In the genomic region with DNA sequence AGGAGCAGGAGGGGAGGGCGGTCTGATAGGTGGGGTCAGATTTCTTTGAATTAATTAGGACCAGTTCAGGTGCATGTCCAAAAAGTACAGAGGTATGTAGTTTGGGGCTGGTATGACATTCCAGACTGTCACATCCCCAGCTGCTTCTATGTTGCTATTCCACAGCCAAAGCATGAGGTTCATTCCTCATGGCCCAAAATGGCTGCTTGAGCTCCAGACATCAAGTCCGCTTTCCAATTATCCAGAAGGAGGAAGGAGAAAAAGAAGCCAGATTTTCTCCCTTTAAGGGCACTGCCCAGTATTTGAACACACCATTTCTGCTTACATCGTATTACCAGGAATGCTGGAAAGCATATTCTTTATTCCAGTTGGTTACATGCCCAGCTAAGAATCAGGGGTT, we compare ENCODE assay signal across 24 cellular contexts.
"Had no signal": no experiment of that assay in that cellular context is flagged by ENCODE, and none has a peak within 500 bp of the region (broad histone marks: within the 10 kb centered on the region; RNA-seq: fewer than 3 reads in every experiment).

No MANE protein-coding gene starts in this region.

- DNase-seq: colonic mucosa; cortex of kidney; effector CD8-positive, alpha-beta T cell; effector memory CD8-positive, alpha-beta T cell; endodermal cell; esophagus squamous epithelium; foreskin fibroblast; foreskin melanocyte; gastrocnemius medialis; glutamatergic neuron; head of caudate nucleus; heart right ventricle; hippocampal formation; left cardiac atrium; left lung; left ventricle myocardium superior; lower lobe of right lung; mesenchymal stem cell; mucosa of descending colon; naive thymus-derived CD4-positive, alpha-beta T cell; natural killer cell had no signal

- H3K36me3 ChIP-seq: colonic mucosa, esophagus squamous epithelium, gastrocnemius medialis, heart right ventricle, left lung, lower lobe of right lung had no signal

- FAIRE-seq: endometrium, islet of Langerhans, keratinocyte had no signal

- H3K27ac ChIP-seq: colonic mucosa, esophagus squamous epithelium, gastrocnemius medialis, heart right ventricle, left lung, lower lobe of right lung had no signal

- H3K27me3 ChIP-seq: colonic mucosa, esophagus squamous epithelium, gastrocnemius medialis had no signal

- H3K4me3 ChIP-seq: colonic mucosa, esophagus squamous epithelium, gastrocnemius medialis, heart right ventricle, left lung, lower lobe of right lung, mucosa of descending colon had no signal

- H3K9me3 ChIP-seq: colonic mucosa, gastrocnemius medialis, lower lobe of right lung had no signal

- ATAC-seq: effector memory CD8-positive, alpha-beta T cell; gastrocnemius medialis; heart right ventricle; left cardiac atrium; left lung; left ventricle myocardium superior; lower lobe of right lung; mucosa of descending colon; naive thymus-derived CD4-positive, alpha-beta T cell; natural killer cell had no signal

- H3K4me1 ChIP-seq: colonic mucosa, esophagus squamous epithelium, gastrocnemius medialis, heart right ventricle, left lung, lower lobe of right lung had no signal
